In genomic region chr16:1102333-1102700, GRCh38 we compare ENCODE assay signal across 1 cellular context.
TF ChIP-seq lines count a peak whose summit lies in the region.

No MANE protein-coding gene starts in this region.

TF ChIP-seq in HEK293, 187 proteins besides CTCF, POLR2A, EP300 and RAD21 (continued from another document):
- no peak for TF ChIP-seq ZBTB6 (tag by site-specific recombination; IDR thresholded peaks at IDR 0.05)
- TF ChIP-seq SETDB1 (IDR thresholded peaks at IDR 0.05; ENCODE audit: insufficient read length, low read length): no peak
- TF ChIP-seq REPIN1 (tag by site-specific recombination; IDR thresholded peaks at IDR 0.05; ENCODE audit: low read depth): no peak
- no peak for TF ChIP-seq KLF10 (tag by site-specific recombination; IDR thresholded peaks at IDR 0.05)
- TF ChIP-seq ZNF776 (tag by site-specific recombination; IDR thresholded peaks at IDR 0.05; ENCODE audit: borderline replicate concordance): no peak
- 0 out of 2 replicates have a peak, but pooled peaks have one; percentile 14 for TF ChIP-seq GLIS1 (tag by site-specific recombination; IDR thresholded peaks at IDR 0.05)
- no peak for TF ChIP-seq ZNF423 (tag by site-specific recombination; IDR thresholded peaks at IDR 0.05)
- TF ChIP-seq ZFHX2 (tag by site-specific recombination; conservative IDR thresholded peaks at IDR 0.05): 0 out of 2 replicates have a peak, but pooled peaks have one; percentile 37
TF ChIP-seq in HEK293: peak in this region for 5.
